ENCODE assay signal across 2 cellular contexts in the genomic region with DNA sequence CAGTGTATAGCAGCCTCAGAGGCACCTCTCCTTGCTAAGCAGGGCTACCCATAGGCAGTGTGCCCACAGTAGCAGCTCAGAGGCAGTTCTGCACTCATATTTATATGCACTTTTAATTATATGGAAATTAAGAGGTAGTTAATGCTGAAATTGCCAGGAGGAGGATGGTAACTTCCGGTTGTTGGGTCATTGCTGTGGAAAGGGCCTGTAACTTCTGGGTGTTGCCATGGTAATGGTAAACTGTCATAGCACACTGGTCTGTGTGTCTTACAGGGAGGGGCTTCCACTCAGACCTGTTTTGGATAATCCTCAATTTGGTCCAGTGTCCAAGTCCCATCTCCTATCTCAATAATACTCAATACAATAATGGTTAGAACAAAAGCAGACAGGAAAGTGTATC.
TF ChIP-seq lines count a peak whose summit lies in the region.

No MANE protein-coding gene starts in this region.

TF ChIP-seq in liver, 16 proteins besides CTCF, POLR2A, EP300 and RAD21:
- TF ChIP-seq HNF4G (IDR thresholded peaks at IDR 0.05), result no peak
- TF ChIP-seq, protein P1, sequence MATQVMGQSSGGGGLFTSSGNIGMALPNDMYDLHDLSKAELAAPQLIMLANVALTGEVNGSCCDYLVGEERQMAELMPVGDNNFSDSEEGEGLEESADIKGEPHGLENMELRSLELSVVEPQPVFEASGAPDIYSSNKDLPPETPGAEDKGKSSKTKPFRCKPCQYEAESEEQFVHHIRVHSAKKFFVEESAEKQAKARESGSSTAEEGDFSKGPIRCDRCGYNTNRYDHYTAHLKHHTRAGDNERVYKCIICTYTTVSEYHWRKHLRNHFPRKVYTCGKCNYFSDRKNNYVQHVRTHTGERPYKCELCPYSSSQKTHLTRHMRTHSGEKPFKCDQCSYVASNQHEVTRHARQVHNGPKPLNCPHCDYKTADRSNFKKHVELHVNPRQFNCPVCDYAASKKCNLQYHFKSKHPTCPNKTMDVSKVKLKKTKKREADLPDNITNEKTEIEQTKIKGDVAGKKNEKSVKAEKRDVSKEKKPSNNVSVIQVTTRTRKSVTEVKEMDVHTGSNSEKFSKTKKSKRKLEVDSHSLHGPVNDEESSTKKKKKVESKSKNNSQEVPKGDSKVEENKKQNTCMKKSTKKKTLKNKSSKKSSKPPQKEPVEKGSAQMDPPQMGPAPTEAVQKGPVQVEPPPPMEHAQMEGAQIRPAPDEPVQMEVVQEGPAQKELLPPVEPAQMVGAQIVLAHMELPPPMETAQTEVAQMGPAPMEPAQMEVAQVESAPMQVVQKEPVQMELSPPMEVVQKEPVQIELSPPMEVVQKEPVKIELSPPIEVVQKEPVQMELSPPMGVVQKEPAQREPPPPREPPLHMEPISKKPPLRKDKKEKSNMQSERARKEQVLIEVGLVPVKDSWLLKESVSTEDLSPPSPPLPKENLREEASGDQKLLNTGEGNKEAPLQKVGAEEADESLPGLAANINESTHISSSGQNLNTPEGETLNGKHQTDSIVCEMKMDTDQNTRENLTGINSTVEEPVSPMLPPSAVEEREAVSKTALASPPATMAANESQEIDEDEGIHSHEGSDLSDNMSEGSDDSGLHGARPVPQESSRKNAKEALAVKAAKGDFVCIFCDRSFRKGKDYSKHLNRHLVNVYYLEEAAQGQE (IDR thresholded peaks at IDR 0.05), result peak; percentile 12
- TF ChIP-seq GABPA (IDR thresholded peaks at IDR 0.05 in 1 of 2, conservative IDR thresholded peaks at IDR 0.05 in 1 of 2), result peak; percentile 41 to 68
- no peak for TF ChIP-seq YY1 (IDR thresholded peaks at IDR 0.05)
- TF ChIP-seq FOXA2 (IDR thresholded peaks at IDR 0.05), result no peak
- no peak for TF ChIP-seq NR2F2 (IDR thresholded peaks at IDR 0.05)
- TF ChIP-seq, protein P2, sequence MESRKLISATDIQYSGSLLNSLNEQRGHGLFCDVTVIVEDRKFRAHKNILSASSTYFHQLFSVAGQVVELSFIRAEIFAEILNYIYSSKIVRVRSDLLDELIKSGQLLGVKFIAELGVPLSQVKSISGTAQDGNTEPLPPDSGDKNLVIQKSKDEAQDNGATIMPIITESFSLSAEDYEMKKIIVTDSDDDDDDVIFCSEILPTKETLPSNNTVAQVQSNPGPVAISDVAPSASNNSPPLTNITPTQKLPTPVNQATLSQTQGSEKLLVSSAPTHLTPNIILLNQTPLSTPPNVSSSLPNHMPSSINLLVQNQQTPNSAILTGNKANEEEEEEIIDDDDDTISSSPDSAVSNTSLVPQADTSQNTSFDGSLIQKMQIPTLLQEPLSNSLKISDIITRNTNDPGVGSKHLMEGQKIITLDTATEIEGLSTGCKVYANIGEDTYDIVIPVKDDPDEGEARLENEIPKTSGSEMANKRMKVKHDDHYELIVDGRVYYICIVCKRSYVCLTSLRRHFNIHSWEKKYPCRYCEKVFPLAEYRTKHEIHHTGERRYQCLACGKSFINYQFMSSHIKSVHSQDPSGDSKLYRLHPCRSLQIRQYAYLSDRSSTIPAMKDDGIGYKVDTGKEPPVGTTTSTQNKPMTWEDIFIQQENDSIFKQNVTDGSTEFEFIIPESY (IDR thresholded peaks at IDR 0.05), result no peak
- TF ChIP-seq RXRA (IDR thresholded peaks at IDR 0.05), result no peak
- no peak for TF ChIP-seq TAF1 (conservative IDR thresholded peaks at IDR 0.05)
- TF ChIP-seq, protein P3, sequence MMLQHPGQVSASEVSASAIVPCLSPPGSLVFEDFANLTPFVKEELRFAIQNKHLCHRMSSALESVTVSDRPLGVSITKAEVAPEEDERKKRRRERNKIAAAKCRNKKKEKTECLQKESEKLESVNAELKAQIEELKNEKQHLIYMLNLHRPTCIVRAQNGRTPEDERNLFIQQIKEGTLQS (IDR thresholded peaks at IDR 0.05), result no peak
- no peak for TF ChIP-seq FOXA1 (IDR thresholded peaks at IDR 0.05)

TF ChIP-seq in HepG2, 621 proteins besides CTCF, POLR2A, EP300 and RAD21:
- TF ChIP-seq, protein P4, sequence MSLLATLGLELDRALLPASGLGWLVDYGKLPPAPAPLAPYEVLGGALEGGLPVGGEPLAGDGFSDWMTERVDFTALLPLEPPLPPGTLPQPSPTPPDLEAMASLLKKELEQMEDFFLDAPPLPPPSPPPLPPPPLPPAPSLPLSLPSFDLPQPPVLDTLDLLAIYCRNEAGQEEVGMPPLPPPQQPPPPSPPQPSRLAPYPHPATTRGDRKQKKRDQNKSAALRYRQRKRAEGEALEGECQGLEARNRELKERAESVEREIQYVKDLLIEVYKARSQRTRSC (CRISPR knock-in tag; IDR thresholded peaks at IDR 0.05; ENCODE audit: low read depth), result no peak
- no peak for TF ChIP-seq ZNF510 (CRISPR knock-in tag; IDR thresholded peaks at IDR 0.05; ENCODE audit: low read depth)
- TF ChIP-seq EEA1 (CRISPR knock-in tag; IDR thresholded peaks at IDR 0.05; ENCODE audit: borderline replicate concordance), result no peak
- no peak for TF ChIP-seq ZNF652 (CRISPR knock-in tag; IDR thresholded peaks at IDR 0.05; ENCODE audit: borderline replicate concordance, low read depth)
- TF ChIP-seq, protein P5, sequence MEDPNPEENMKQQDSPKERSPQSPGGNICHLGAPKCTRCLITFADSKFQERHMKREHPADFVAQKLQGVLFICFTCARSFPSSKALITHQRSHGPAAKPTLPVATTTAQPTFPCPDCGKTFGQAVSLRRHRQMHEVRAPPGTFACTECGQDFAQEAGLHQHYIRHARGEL (CRISPR knock-in tag; IDR thresholded peaks at IDR 0.05), result no peak
- TF ChIP-seq, protein P6, sequence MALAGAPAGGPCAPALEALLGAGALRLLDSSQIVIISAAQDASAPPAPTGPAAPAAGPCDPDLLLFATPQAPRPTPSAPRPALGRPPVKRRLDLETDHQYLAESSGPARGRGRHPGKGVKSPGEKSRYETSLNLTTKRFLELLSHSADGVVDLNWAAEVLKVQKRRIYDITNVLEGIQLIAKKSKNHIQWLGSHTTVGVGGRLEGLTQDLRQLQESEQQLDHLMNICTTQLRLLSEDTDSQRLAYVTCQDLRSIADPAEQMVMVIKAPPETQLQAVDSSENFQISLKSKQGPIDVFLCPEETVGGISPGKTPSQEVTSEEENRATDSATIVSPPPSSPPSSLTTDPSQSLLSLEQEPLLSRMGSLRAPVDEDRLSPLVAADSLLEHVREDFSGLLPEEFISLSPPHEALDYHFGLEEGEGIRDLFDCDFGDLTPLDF (CRISPR knock-in tag; IDR thresholded peaks at IDR 0.05), result no peak
- TF ChIP-seq GATAD1 (CRISPR knock-in tag; IDR thresholded peaks at IDR 0.05), result no peak
- no peak for TF ChIP-seq MAF1 (CRISPR knock-in tag; IDR thresholded peaks at IDR 0.05; ENCODE audit: borderline replicate concordance)
- TF ChIP-seq, protein P7, sequence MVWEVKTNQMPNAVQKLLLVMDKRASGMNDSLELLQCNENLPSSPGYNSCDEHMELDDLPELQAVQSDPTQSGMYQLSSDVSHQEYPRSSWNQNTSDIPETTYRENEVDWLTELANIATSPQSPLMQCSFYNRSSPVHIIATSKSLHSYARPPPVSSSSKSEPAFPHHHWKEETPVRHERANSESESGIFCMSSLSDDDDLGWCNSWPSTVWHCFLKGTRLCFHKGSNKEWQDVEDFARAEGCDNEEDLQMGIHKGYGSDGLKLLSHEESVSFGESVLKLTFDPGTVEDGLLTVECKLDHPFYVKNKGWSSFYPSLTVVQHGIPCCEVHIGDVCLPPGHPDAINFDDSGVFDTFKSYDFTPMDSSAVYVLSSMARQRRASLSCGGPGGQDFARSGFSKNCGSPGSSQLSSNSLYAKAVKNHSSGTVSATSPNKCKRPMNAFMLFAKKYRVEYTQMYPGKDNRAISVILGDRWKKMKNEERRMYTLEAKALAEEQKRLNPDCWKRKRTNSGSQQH (CRISPR knock-in tag; IDR thresholded peaks at IDR 0.05; ENCODE audit: low read depth), result no peak
- no peak for TF ChIP-seq RNF2 (conservative IDR thresholded peaks at IDR 0.05; ENCODE audit: low read depth)
- TF ChIP-seq JARID2 (CRISPR knock-in tag; IDR thresholded peaks at IDR 0.05; ENCODE audit: insufficient replicate concordance), result no peak
- no peak for TF ChIP-seq FOXK1 (CRISPR knock-in tag; IDR thresholded peaks at IDR 0.05; ENCODE audit: borderline replicate concordance, low read depth)
- TF ChIP-seq, protein P8, sequence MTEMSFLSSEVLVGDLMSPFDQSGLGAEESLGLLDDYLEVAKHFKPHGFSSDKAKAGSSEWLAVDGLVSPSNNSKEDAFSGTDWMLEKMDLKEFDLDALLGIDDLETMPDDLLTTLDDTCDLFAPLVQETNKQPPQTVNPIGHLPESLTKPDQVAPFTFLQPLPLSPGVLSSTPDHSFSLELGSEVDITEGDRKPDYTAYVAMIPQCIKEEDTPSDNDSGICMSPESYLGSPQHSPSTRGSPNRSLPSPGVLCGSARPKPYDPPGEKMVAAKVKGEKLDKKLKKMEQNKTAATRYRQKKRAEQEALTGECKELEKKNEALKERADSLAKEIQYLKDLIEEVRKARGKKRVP (CRISPR knock-in tag; IDR thresholded peaks at IDR 0.05), result no peak
TF ChIP-seq in HepG2: peak in this region for 0.
